Comparison of ENCODE assay signal across 18 cellular contexts in the genomic region with DNA sequence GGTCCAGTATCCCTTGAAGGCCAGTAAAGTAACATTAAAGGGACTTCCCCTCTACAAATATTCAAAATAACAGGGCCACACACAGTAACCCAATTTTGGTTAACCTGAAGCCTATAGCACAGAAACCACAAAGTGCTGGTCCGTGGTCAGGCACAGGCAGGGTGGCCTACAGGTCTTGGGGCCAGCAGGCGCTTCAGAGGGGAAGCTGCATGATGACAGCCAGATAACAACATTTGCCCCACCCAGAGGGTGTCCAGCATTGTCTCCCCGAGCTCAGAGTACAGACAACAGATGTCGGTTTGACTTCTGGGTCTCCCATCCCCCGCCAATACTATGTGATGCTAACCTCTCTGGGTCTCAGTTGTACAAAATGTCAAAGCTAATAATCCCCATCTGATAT. TPM values are rescaled to one million over a fixed set of nuclear protein-coding genes. Genes with fewer than 3 reads are reported as not detected.
DNase-seq lines count a peak whose midpoint lies in the region; ATAC-seq and TF ChIP-seq lines count a peak whose summit lies in the region.
"Had no signal": no experiment of that assay in that cellular context is flagged by ENCODE, and none has a peak within 500 bp of the region (broad histone marks: within the 10 kb centered on the region; RNA-seq: fewer than 3 reads in every experiment).

No MANE protein-coding gene starts in this region.

- H3K79me2 ChIP-seq in smooth muscle cell (ENCODE audit: low read depth): no peaks in the 10 kb centered on the region

- POLR2A ChIA-PET in activated CD8-positive, alpha-beta T cell treated with anti-CD3 and anti-CD28 coated beads for 36 hours (lab: Charles Lee): interaction anchor here (1.2 to 1.5 kb wide), 2 partner anchors 9 to 33 kb away, joined by 4 read pairs; no protein-coding TSS in a partner anchor

- peak overlapping the region; percentile 56 for H3K27ac ChIP-seq in KOPT-K1 (ENCODE audit: low read depth, low read length, poor library complexity, severe bottlenecking)
- no peak overlapping the region for H3K27ac ChIP-seq in smooth muscle cell (ENCODE audit: low read depth)
- H3K27ac ChIP-seq: ovary, transverse colon had no signal

- peaks cover 16% of the 10 kb centered on the region for H3K9me3 Mint-ChIP-seq in activated CD8-positive, alpha-beta T cell treated with anti-CD3 and anti-CD28 coated beads for 36 hours
- peaks cover 3% of the 10 kb centered on the region for H3K9me3 Mint-ChIP-seq in natural killer cell treated with Interleukin-12 subunit alpha and Interleukin-12 subunit beta and Interleukin-15 and Interleukin-18, amount 100 ng/mL, for 72 hours

- no peaks in the 10 kb centered on the region for H3K4me1 ChIP-seq in smooth muscle cell (ENCODE audit: low read depth)
- H3K4me1 ChIP-seq: transverse colon had no signal

- no peak overlapping the region for H3K4me2 ChIP-seq in smooth muscle cell

- no peaks in the 10 kb centered on the region for H3K27me3 ChIP-seq in smooth muscle cell (ENCODE audit: low read depth)
- H3K27me3 ChIP-seq: ovary, transverse colon had no signal

- TF ChIP-seq CTCF in activated CD8-positive, alpha-beta T cell treated with anti-CD3 and anti-CD28 coated beads for 36 hours (IDR thresholded peaks at IDR 0.05): no peak
- no peak for TF ChIP-seq CTCF in smooth muscle cell (IDR thresholded peaks at IDR 0.05; ENCODE audit: borderline replicate concordance, insufficient read depth, poor library complexity, severe bottlenecking)

- H3K4me3 ChIP-seq in smooth muscle cell: no peak overlapping the region
- H3K4me3 ChIP-seq: ovary, transverse colon had no signal

- intact Hi-C loops in activated CD8-positive, alpha-beta T cell treated with anti-CD3 and anti-CD28 coated beads for 36 hours (cut with micrococcal nuclease): no loop called here

- H2AFZ ChIP-seq in smooth muscle cell (ENCODE audit: low read depth): no peak overlapping the region

- CTCF ChIA-PET in activated CD8-positive, alpha-beta T cell treated with anti-CD3 and anti-CD28 coated beads for 36 hours (lab: Charles Lee): no interaction called here

- peaks cover 29% of the 10 kb centered on the region for H3K36me3 Mint-ChIP-seq in activated CD8-positive, alpha-beta T cell treated with anti-CD3 and anti-CD28 coated beads for 36 hours (ENCODE audit: low read depth)
- peaks cover 12% of the 10 kb centered on the region for H3K36me3 Mint-ChIP-seq in natural killer cell treated with Interleukin-12 subunit alpha and Interleukin-12 subunit beta and Interleukin-15 and Interleukin-18, amount 100 ng/mL, for 72 hours

- peaks cover 17% of the 10 kb centered on the region for H3K36me3 ChIP-seq in KOPT-K1 (ENCODE audit: insufficient read depth, low read length)
- H3K36me3 ChIP-seq in smooth muscle cell (ENCODE audit: low read depth): no peaks in the 10 kb centered on the region
- H3K36me3 ChIP-seq: ovary, transverse colon had no signal

- 53% methylated on average over 5 of the region's 5 CpGs for WGBS in smooth muscle cell (ENCODE audit: low lambda C conversion rate)

- no peaks in the 10 kb centered on the region for H4K20me1 ChIP-seq in smooth muscle cell (ENCODE audit: low read depth)

- H3K9ac ChIP-seq in smooth muscle cell (ENCODE audit: low read depth): no peak overlapping the region

- H3K4me3 Mint-ChIP-seq in activated CD8-positive, alpha-beta T cell treated with anti-CD3 and anti-CD28 coated beads for 36 hours: peak overlapping the region; percentile 21
- peak overlapping the region; percentile 69 for H3K4me3 Mint-ChIP-seq in natural killer cell treated with Interleukin-12 subunit alpha and Interleukin-12 subunit beta and Interleukin-15 and Interleukin-18, amount 100 ng/mL, for 72 hours

- no peak for ATAC-seq in activated CD8-positive, alpha-beta T cell treated with anti-CD3 and anti-CD28 coated beads for 36 hours
- peak; percentile 43 to 46 for ATAC-seq in natural killer cell treated with Interleukin-12 subunit alpha and Interleukin-12 subunit beta and Interleukin-15 and Interleukin-18, amount 100 ng/mL, for 72 hours
- no peak for ATAC-seq in HG03457 (IDR thresholded peaks at IDR 0.05; ENCODE audit: unreplicated experiment)

- H3K9me3 ChIP-seq in KOPT-K1 (ENCODE audit: insufficient read depth, low read length, poor library complexity, severe bottlenecking) (no peaks in the 10 kb centered on the region), smooth muscle cell (replicated peaks; ENCODE audit: low read depth) (no peaks in the 10 kb centered on the region)
- H3K9me3 ChIP-seq: Caco-2, ovary, transverse colon had no signal

- peak; percentile 53 for DNase-seq in activated CD8-positive, alpha-beta memory T cell treated with anti-CD3 and anti-CD28 coated beads for 24 hours
- no peak for DNase-seq in activated CD8-positive, alpha-beta memory T cell treated with anti-CD3 and anti-CD28 coated beads, Interleukin-2, amount 50 U/mL, for 48 hours
- peak; percentile 20 for DNase-seq in activated CD8-positive, alpha-beta T cell treated with anti-CD3 and anti-CD28 coated beads for 36 hours
- no peak for DNase-seq in natural killer cell treated with Interleukin-12 subunit alpha and Interleukin-12 subunit beta and Interleukin-15 and Interleukin-18, amount 100 ng/mL, for 72 hours (ENCODE audit: low spot score)
- DNase-seq in islet precursor cell (no peak), smooth muscle cell (lab: John Stamatoyannopoulos, UW; ENCODE audit: unreplicated experiment) (no peak)
- DNase-seq: amniotic stem cell; Caco-2; GDM1; NCI-H1417; NCI-H2227 treated with DMSO at 0.1 percent for 48 hours; ovary; Right ventricle myocardium superior; stimulated activated CD4-positive, alpha-beta T cell treated with anti-CD3 and anti-CD28 coated beads, Interleukin-4, amount 100 ng/mL, for 24 hours; T-helper 9 cell; transverse colon had no signal

- no peaks in the 10 kb centered on the region for H3F3A ChIP-seq in smooth muscle cell (ENCODE audit: low read depth)

- H3K27ac Mint-ChIP-seq in activated CD8-positive, alpha-beta T cell treated with anti-CD3 and anti-CD28 coated beads for 36 hours: peak overlapping the region; percentile 87
- peak overlapping the region; percentile 76 to 82 for H3K27ac Mint-ChIP-seq in natural killer cell treated with Interleukin-12 subunit alpha and Interleukin-12 subunit beta and Interleukin-15 and Interleukin-18, amount 100 ng/mL, for 72 hours

- H3K4me1 Mint-ChIP-seq in activated CD8-positive, alpha-beta T cell treated with anti-CD3 and anti-CD28 coated beads for 36 hours (ENCODE audit: low read depth): peaks cover 53% of the 10 kb centered on the region
- H3K4me1 Mint-ChIP-seq in natural killer cell treated with Interleukin-12 subunit alpha and Interleukin-12 subunit beta and Interleukin-15 and Interleukin-18, amount 100 ng/mL, for 72 hours (ENCODE audit: low read depth in 2 of 2): peaks cover 46% of the 10 kb centered on the region in 2 donors

- H3K27me3 Mint-ChIP-seq in activated CD8-positive, alpha-beta T cell treated with anti-CD3 and anti-CD28 coated beads for 36 hours: no peaks in the 10 kb centered on the region
- peaks cover 0 to 2% of the 10 kb centered on the region in 2 donors for H3K27me3 Mint-ChIP-seq in natural killer cell treated with Interleukin-12 subunit alpha and Interleukin-12 subunit beta and Interleukin-15 and Interleukin-18, amount 100 ng/mL, for 72 hours

RNA-seq across cellular contexts. Expression of gene SH3KBP1, which starts 51.1 kb away (rescaled TPM):
- total RNA-seq in activated CD8-positive, alpha-beta T cell treated with anti-CD3 and anti-CD28 coated beads for 36 hours: 10 to 100 TPM; 80.9 to 86.9 TPM
- total RNA-seq in natural killer cell treated with Interleukin-12 subunit alpha and Interleukin-12 subunit beta and Interleukin-15 and Interleukin-18, amount 100 ng/mL, for 72 hours: 10 to 100 TPM; 68.5 to 83.4 TPM
- 69.7 and 76.8 TPM in 2 replicates for total RNA-seq in smooth muscle cell
- 68.0 and 77.3 TPM in 2 replicates for polyA plus RNA-seq in smooth muscle cell

Comparison
In these comparisons a context has a peak if more than half of its experiments do, and no peak if none do; other contexts are left out.
1. DNase-seq: peak in activated CD8-positive, alpha-beta memory T cell treated with anti-CD3 and anti-CD28 coated beads for 24 hours (single experiment) and activated CD8-positive, alpha-beta T cell treated with anti-CD3 and anti-CD28 coated beads for 36 hours (single experiment); none in activated CD8-positive, alpha-beta memory T cell treated with anti-CD3 and anti-CD28 coated beads, Interleukin-2, amount 50 U/mL, for 48 hours (single experiment), natural killer cell treated with Interleukin-12 subunit alpha and Interleukin-12 subunit beta and Interleukin-15 and Interleukin-18, amount 100 ng/mL, for 72 hours (single experiment), islet precursor cell (single experiment) and smooth muscle cell (single experiment).
2. ATAC-seq: peak in natural killer cell treated with Interleukin-12 subunit alpha and Interleukin-12 subunit beta and Interleukin-15 and Interleukin-18, amount 100 ng/mL, for 72 hours (2 of 2); none in activated CD8-positive, alpha-beta T cell treated with anti-CD3 and anti-CD28 coated beads for 36 hours (single experiment) and HG03457 (single experiment).